Comparison of ENCODE assay signal across 11 cellular contexts in the genomic region with DNA sequence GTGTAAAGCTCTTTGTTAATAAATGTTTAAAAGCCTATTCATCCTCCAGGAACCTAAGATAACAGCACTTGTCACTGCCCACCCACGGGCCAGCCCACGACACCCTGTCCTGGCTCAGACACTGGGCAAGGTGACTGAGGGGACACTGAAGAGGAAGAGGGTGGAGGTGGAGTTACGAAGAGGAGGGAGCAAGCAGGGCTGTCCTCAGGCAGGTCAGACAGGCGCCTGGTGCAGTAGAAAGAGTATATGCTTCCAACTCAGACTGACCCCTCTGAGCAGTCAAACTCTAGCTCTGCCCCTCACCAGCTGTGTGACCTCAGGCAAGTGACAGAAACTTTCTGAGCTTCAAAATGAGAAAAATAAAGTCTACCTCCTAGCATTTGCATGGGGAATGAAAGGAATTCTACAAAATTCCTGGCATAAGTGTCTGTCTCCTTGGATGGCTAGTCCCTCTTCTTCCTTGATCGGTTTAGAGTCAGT. TPM values are rescaled to one million over a fixed set of nuclear protein-coding genes. Genes with fewer than 3 reads are reported as not detected.
A peak's percentile ranks its signal among the peaks of the same experiment; 100 is the strongest.
DNase-seq lines count a peak whose midpoint lies in the region; ATAC-seq and TF ChIP-seq lines count a peak whose summit lies in the region.
"Had no signal": no experiment of that assay in that cellular context is flagged by ENCODE, and none has a peak within 500 bp of the region (broad histone marks: within the 10 kb centered on the region; RNA-seq: fewer than 3 reads in every experiment).

No MANE protein-coding gene starts in this region.

- intact Hi-C loops in dorsolateral prefrontal cortex (cut with DNase I) = no loop called here

- no peaks in the 10 kb centered on the region for H3K27me3 ChIP-seq in dorsolateral prefrontal cortex

- no peak for ATAC-seq in stimulated activated effector memory CD8-positive, alpha-beta T cell treated with anti-CD3 and anti-CD28 coated beads, Interleukin-12 subunit alpha, Interleukin-12 subunit beta, amount 100 ng/mL, for 72 hours
- ATAC-seq: PC-3 had no signal

- H3K4me3 ChIP-seq in dorsolateral prefrontal cortex = peak overlapping the region in 2 of 59 donors; percentile 8 to 12

- H3K27ac ChIP-seq in dorsolateral prefrontal cortex = peak overlapping the region in 43 of 59 donors; percentile 0 to 85 (median 57)

- DNase-seq in HUDEP-2 (lab: John Stamatoyannopoulos, UW; ENCODE audit: unreplicated experiment in 76 of 76) = peak in 43 of 76 experiments; percentile 9 to 79 (median 31)
- DNase-seq in dorsolateral prefrontal cortex = no peak
- DNase-seq in left kidney (ENCODE audit: low read depth, low spot score) = peak; percentile 51
- DNase-seq in stimulated activated effector memory CD8-positive, alpha-beta T cell treated with anti-CD3 and anti-CD28 coated beads, Interleukin-12 subunit alpha, Interleukin-12 subunit beta, amount 100 ng/mL, for 72 hours (ENCODE audit: low spot score in 2 of 2) = no peak
- DNase-seq in activated CD4-positive, alpha-beta T cell treated with anti-CD3 and anti-CD28 coated beads for 1 hour = no peak
- DNase-seq in NCI-H748 (lab: John Stamatoyannopoulos, UW; ENCODE audit: unreplicated experiment) = no peak
- DNase-seq in NCI-H1092 treated with DMSO at 0.1 percent for 48 hours (lab: John Stamatoyannopoulos, UW) = no peak
- no peak for DNase-seq in NCI-H1105 (lab: John Stamatoyannopoulos, UW)
- DNase-seq: activated CD8-positive, alpha-beta memory T cell treated with anti-CD3 and anti-CD28 coated beads for 24 hours; cortex of kidney had no signal

- no peaks in the 10 kb centered on the region for H3K9me3 Mint-ChIP-seq in stimulated activated effector memory CD8-positive, alpha-beta T cell treated with anti-CD3 and anti-CD28 coated beads, Interleukin-12 subunit alpha, Interleukin-12 subunit beta, amount 100 ng/mL, for 72 hours

- peak in 2 of 56 donors; percentile 1 to 8 for TF ChIP-seq CTCF in dorsolateral prefrontal cortex (IDR thresholded peaks at IDR 0.05 in 54 of 56, conservative IDR thresholded peaks at IDR 0.05 in 2 of 56; ENCODE audit: low read depth in 1 of 56, partially characterized antibody in 56 of 56)

- peak overlapping the region; percentile 58 for H3K27ac Mint-ChIP-seq in stimulated activated effector memory CD8-positive, alpha-beta T cell treated with anti-CD3 and anti-CD28 coated beads, Interleukin-12 subunit alpha, Interleukin-12 subunit beta, amount 100 ng/mL, for 72 hours

- no peaks in the 10 kb centered on the region for H3K36me3 Mint-ChIP-seq in stimulated activated effector memory CD8-positive, alpha-beta T cell treated with anti-CD3 and anti-CD28 coated beads, Interleukin-12 subunit alpha, Interleukin-12 subunit beta, amount 100 ng/mL, for 72 hours

- H3K4me3 Mint-ChIP-seq in stimulated activated effector memory CD8-positive, alpha-beta T cell treated with anti-CD3 and anti-CD28 coated beads, Interleukin-12 subunit alpha, Interleukin-12 subunit beta, amount 100 ng/mL, for 72 hours = no peak overlapping the region

- H3K4me1 Mint-ChIP-seq in stimulated activated effector memory CD8-positive, alpha-beta T cell treated with anti-CD3 and anti-CD28 coated beads, Interleukin-12 subunit alpha, Interleukin-12 subunit beta, amount 100 ng/mL, for 72 hours = peaks cover 26% of the 10 kb centered on the region

RNA-seq across cellular contexts. Expression of a gene that starts 22.8 kb away (rescaled TPM):
- total RNA-seq in dorsolateral prefrontal cortex = 100 to 1,000 TPM in 2 of 120 experiments, 10 to 100 TPM in 118; 59.9 to 107 (median 79.7) TPM

Comparison
In these comparisons a context has a peak if more than half of its experiments do, and no peak if none do; other contexts are left out.
1. DNase-seq: peak in HUDEP-2 (43 of 76) and left kidney (single experiment); none in dorsolateral prefrontal cortex (0 of 10), stimulated activated effector memory CD8-positive, alpha-beta T cell treated with anti-CD3 and anti-CD28 coated beads, Interleukin-12 subunit alpha, Interleukin-12 subunit beta, amount 100 ng/mL, for 72 hours (0 of 2), activated CD4-positive, alpha-beta T cell treated with anti-CD3 and anti-CD28 coated beads for 1 hour (single experiment), NCI-H748 (single experiment), NCI-H1092 treated with DMSO at 0.1 percent for 48 hours (single experiment) and NCI-H1105 (single experiment).